Comparison of ENCODE assay signal across 3 cellular contexts in genomic region chr1:224819861-224820260, GRCh38.
"Had no signal": no experiment of that assay in that cellular context is flagged by ENCODE, and none has a peak within 500 bp of the region (broad histone marks: within the 10 kb centered on the region; RNA-seq: fewer than 3 reads in every experiment).

No MANE protein-coding gene starts in this region.

- DNase-seq: GDM1, GF-D8 had no signal

- ATAC-seq: GM12878 had no signal

- H3K4me3 ChIP-seq: GM12878 had no signal
